21 cellular contexts compared by ENCODE assay signal in genomic region chr15:92848464-92848851, GRCh38. TPM values are rescaled to one million over a fixed set of nuclear protein-coding genes. Genes with fewer than 3 reads are reported as not detected.
DNase-seq lines count a peak whose midpoint lies in the region; FAIRE-seq and TF ChIP-seq lines count a peak whose summit lies in the region.
"Had no signal": no experiment of that assay in that cellular context is flagged by ENCODE, and none has a peak within 500 bp of the region (broad histone marks: within the 10 kb centered on the region; RNA-seq: fewer than 3 reads in every experiment).

No MANE protein-coding gene starts in this region.

- peak overlapping the region; percentile 53 for H4K91ac ChIP-seq in neuronal stem cell (ENCODE audit: low read depth, low read length, poor library complexity)

- H3K27me3 Mint-ChIP-seq in activated naive CD4-positive, alpha-beta T cell treated with anti-CD3 and anti-CD28 coated beads, Interleukin-2, amount 50 U/mL, for 24 hours: no peaks in the 10 kb centered on the region
- H3K27me3 Mint-ChIP-seq in astrocyte (ENCODE audit: low read depth, unreplicated experiment): no peaks in the 10 kb centered on the region

- H3K18ac ChIP-seq in neuronal stem cell (ENCODE audit: low read length): peak overlapping the region; percentile 35

- no peaks in the 10 kb centered on the region for H3K9me3 ChIP-seq in astrocyte (ENCODE audit: insufficient read depth, low read depth, low read length)
- peaks cover 0 to 4% of the 10 kb centered on the region in 2 donors for H3K9me3 ChIP-seq in neuronal stem cell (replicated peaks in 1 of 2; ENCODE audit: control insufficient read depth in 2 of 2, insufficient read depth in 1 of 2, low read depth in 1 of 2, low read length in 2 of 2)
- no peaks in the 10 kb centered on the region for H3K9me3 ChIP-seq in colonic mucosa
- H3K9me3 ChIP-seq: heart left ventricle, prostate gland had no signal

- no peak overlapping the region for H3K14ac ChIP-seq in neuronal stem cell (ENCODE audit: low read length)

- H3K27ac Mint-ChIP-seq in activated naive CD4-positive, alpha-beta T cell treated with anti-CD3 and anti-CD28 coated beads, Interleukin-2, amount 50 U/mL, for 24 hours: peak overlapping the region; percentile 49
- H3K27ac Mint-ChIP-seq in astrocyte (ENCODE audit: unreplicated experiment): no peak overlapping the region
- H3K27ac Mint-ChIP-seq: endodermal cell, GM23338 had no signal

- H3K4me2 ChIP-seq in astrocyte (ENCODE audit: low read length) (no peak overlapping the region), neuronal stem cell (ENCODE audit: insufficient read depth, low read length, poor library complexity, severe bottlenecking) (no peak overlapping the region)
- H3K4me2 ChIP-seq: GM23338 had no signal

- H4K20me1 ChIP-seq in astrocyte (ENCODE audit: insufficient read depth, low read length): no peaks in the 10 kb centered on the region

- H3K4me1 ChIP-seq in astrocyte (ENCODE audit: insufficient read depth, low read length) (peaks cover 14% of the 10 kb centered on the region), neuronal stem cell (ENCODE audit: control insufficient read depth in 2 of 2, insufficient read depth in 1 of 2, low read depth in 1 of 2, low read length in 2 of 2) (peaks cover 0 to 2% of the 10 kb centered on the region in 2 donors), colonic mucosa (peaks cover 3% of the 10 kb centered on the region)
- H3K4me1 ChIP-seq: prostate gland had no signal

- no peaks in the 10 kb centered on the region for H3K9me3 Mint-ChIP-seq in activated naive CD4-positive, alpha-beta T cell treated with anti-CD3 and anti-CD28 coated beads, Interleukin-2, amount 50 U/mL, for 24 hours
- H3K9me3 Mint-ChIP-seq in astrocyte (ENCODE audit: unreplicated experiment): peaks cover 3% of the 10 kb centered on the region

- H3K4ac ChIP-seq in neuronal stem cell (ENCODE audit: low read length): no peak overlapping the region

- H3K9ac ChIP-seq in astrocyte (ENCODE audit: low read length) (no peak overlapping the region), neuronal stem cell (ENCODE audit: low read depth, low read length, poor library complexity) (no peak overlapping the region), colonic mucosa (ENCODE audit: low read depth in 2 of 2, low read length in 2 of 2) (no peak overlapping the region)

- H3K27ac ChIP-seq in HL-60 (replicated peaks) (peak overlapping the region; percentile 50), astrocyte (ENCODE audit: low read depth, low read length) (peak overlapping the region; percentile 41), neuronal stem cell (replicated peaks; ENCODE audit: low read length) (no peak overlapping the region), colonic mucosa (no peak overlapping the region)
- H3K27ac ChIP-seq: prostate gland, RWPE1 had no signal

- no peak overlapping the region for H2BK120ac ChIP-seq in neuronal stem cell (ENCODE audit: low read depth, low read length)

- H3K4me3 ChIP-seq in HL-60 (replicated peaks; ENCODE audit: insufficient read depth, low read length): no peak overlapping the region
- no peak overlapping the region for H3K4me3 ChIP-seq in astrocyte (ENCODE audit: insufficient read depth, low read depth, low read length)
- no peak overlapping the region for H3K4me3 ChIP-seq in neuronal stem cell (ENCODE audit: low read length in 2 of 2)
- H3K4me3 ChIP-seq in colonic mucosa: no peak overlapping the region
- H3K4me3 ChIP-seq: GM23338, heart left ventricle, prostate gland had no signal

- intact Hi-C loops in colonic mucosa (cut with DNase I): no loop called here

- no peak overlapping the region for H4K8ac ChIP-seq in neuronal stem cell (ENCODE audit: low read depth, low read length)

- WGBS in neuronal stem cell (ENCODE audit: extremely low coverage in 2 of 2, insufficient read length in 2 of 2, insufficient replicate concordance in 1 of 2), 2 donors: no CpG with 5 or more reads among the region's 7 CpGs

- H3K79me2 ChIP-seq in astrocyte (ENCODE audit: insufficient read depth, low read length): no peaks in the 10 kb centered on the region

- no peak overlapping the region for H2BK15ac ChIP-seq in neuronal stem cell (ENCODE audit: low read length)

- no peak overlapping the region for H2BK5ac ChIP-seq in neuronal stem cell (ENCODE audit: low read length)

- no peak for TF ChIP-seq CTCF in HL-60 (IDR thresholded peaks at IDR 0.05; ENCODE audit: insufficient read depth, low read length)
- TF ChIP-seq CTCF in astrocyte (IDR thresholded peaks at IDR 0.05; ENCODE audit: insufficient read depth, low read depth, low read length): no peak
- TF ChIP-seq CTCF in colonic mucosa (IDR thresholded peaks at IDR 0.05): no peak

- H3K36me3 Mint-ChIP-seq in activated naive CD4-positive, alpha-beta T cell treated with anti-CD3 and anti-CD28 coated beads, Interleukin-2, amount 50 U/mL, for 24 hours: no peaks in the 10 kb centered on the region
- H3K36me3 Mint-ChIP-seq in astrocyte (ENCODE audit: low read depth, unreplicated experiment): no peaks in the 10 kb centered on the region

- FAIRE-seq in astrocyte (lab: Jason Lieb, UNC): no peak
- FAIRE-seq: TTC549 had no signal

- DNase-seq in activated naive CD4-positive, alpha-beta T cell treated with Interleukin-2 at 50 U/mL for 16 hours: no peak
- DNase-seq in HL-60 (ENCODE audit: low read depth in 1 of 2, low spot score in 1 of 2) (no peak), astrocyte (ENCODE audit: low read depth) (no peak), neuronal stem cell (ENCODE audit: low spot score) (no peak), kidney tubule cell (ENCODE audit: low spot score) (no peak), colonic mucosa (no peak)
- DNase-seq in activated CD8-positive, alpha-beta memory T cell treated with anti-CD3 and anti-CD28 coated beads, Interleukin-2, amount 50 U/mL, for 4 hours: no peak
- DNase-seq: anterior cingulate cortex; endodermal cell; heart left ventricle; immature natural killer cell; NCI-H2107; NCI-H510A; stimulated activated CD4-positive, alpha-beta T cell treated with anti-CD3 and anti-CD28 coated beads, Interleukin-2, amount 100 ng/mL, for 24 hours; stimulated activated naive CD8-positive, alpha-beta T cell treated with anti-CD3 and anti-CD28 coated beads, Interleukin-15, Interleukin-2, amounts not matched to agents 100 U/mL and 50 U/mL, for 24 hours; trophoblast cell had no signal

- no peak overlapping the region for H3K4me3 Mint-ChIP-seq in activated naive CD4-positive, alpha-beta T cell treated with anti-CD3 and anti-CD28 coated beads, Interleukin-2, amount 50 U/mL, for 24 hours
- no peak overlapping the region for H3K4me3 Mint-ChIP-seq in astrocyte (ENCODE audit: unreplicated experiment)
- H3K4me3 Mint-ChIP-seq: endodermal cell, GM23338 had no signal

- no peaks in the 10 kb centered on the region for H3K79me1 ChIP-seq in neuronal stem cell (ENCODE audit: low read depth, low read length)

- H3K36me3 ChIP-seq in astrocyte (ENCODE audit: insufficient read depth, low read length): no peaks in the 10 kb centered on the region
- H3K36me3 ChIP-seq in neuronal stem cell (replicated peaks in 1 of 2; ENCODE audit: control insufficient read depth in 2 of 2, insufficient read depth in 2 of 2, low read length in 2 of 2): no peaks in the 10 kb centered on the region
- H3K36me3 ChIP-seq in colonic mucosa: no peaks in the 10 kb centered on the region
- H3K36me3 ChIP-seq: heart left ventricle, prostate gland had no signal

- H2BK12ac ChIP-seq in neuronal stem cell (ENCODE audit: low read length): no peak overlapping the region

- H2AFZ ChIP-seq in astrocyte (ENCODE audit: low read depth, low read length) (no peak overlapping the region), neuronal stem cell (ENCODE audit: low read length) (no peak overlapping the region)
- H2AFZ ChIP-seq: GM23338 had no signal

- peak overlapping the region; percentile 60 for H2AK5ac ChIP-seq in neuronal stem cell (ENCODE audit: low read depth, low read length)

- H3K23ac ChIP-seq in neuronal stem cell (ENCODE audit: low read depth, low read length, poor library complexity): no peak overlapping the region

- H3K27me3 ChIP-seq in HL-60 (ENCODE audit: insufficient read depth, poor library complexity, severe bottlenecking): no peaks in the 10 kb centered on the region
- H3K27me3 ChIP-seq in astrocyte (ENCODE audit: insufficient read depth, low read length): no peaks in the 10 kb centered on the region
- no peaks in the 10 kb centered on the region for H3K27me3 ChIP-seq in neuronal stem cell (ENCODE audit: control insufficient read depth in 3 of 3, insufficient read depth in 3 of 3, low read depth in 1 of 3, low read length in 3 of 3)
- H3K27me3 ChIP-seq in colonic mucosa: no peaks in the 10 kb centered on the region
- H3K27me3 ChIP-seq: heart left ventricle had no signal

- peaks cover 76% of the 10 kb centered on the region for H3K4me1 Mint-ChIP-seq in activated naive CD4-positive, alpha-beta T cell treated with anti-CD3 and anti-CD28 coated beads, Interleukin-2, amount 50 U/mL, for 24 hours
- peaks cover 11% of the 10 kb centered on the region for H3K4me1 Mint-ChIP-seq in astrocyte (ENCODE audit: low read depth, unreplicated experiment)

RNA-seq across cellular contexts. Expression of gene CHD2, which starts 51.7 kb away (rescaled TPM):
- 90.0 and 105 TPM in 2 replicates for total RNA-seq in astrocyte
- 63.3 TPM for polyA plus RNA-seq in neuronal stem cell (2013, experiment 1 of 2)
- polyA plus RNA-seq in neuronal stem cell (2013, experiment 2 of 2): 62.8 TPM
- 100 to 1,000 TPM in 1 of 2 donors, 10 to 100 TPM in 1; 87.5 to 121 TPM for total RNA-seq in colonic mucosa

Comparison
In these comparisons a context has a peak if more than half of its experiments do, and no peak if none do; other contexts are left out.
1. H3K27ac ChIP-seq: peak in HL-60 (single experiment) and astrocyte (single experiment); none in neuronal stem cell (single experiment) and colonic mucosa (single experiment).